ENCODE assay signal across 19 cellular contexts in the genomic region with DNA sequence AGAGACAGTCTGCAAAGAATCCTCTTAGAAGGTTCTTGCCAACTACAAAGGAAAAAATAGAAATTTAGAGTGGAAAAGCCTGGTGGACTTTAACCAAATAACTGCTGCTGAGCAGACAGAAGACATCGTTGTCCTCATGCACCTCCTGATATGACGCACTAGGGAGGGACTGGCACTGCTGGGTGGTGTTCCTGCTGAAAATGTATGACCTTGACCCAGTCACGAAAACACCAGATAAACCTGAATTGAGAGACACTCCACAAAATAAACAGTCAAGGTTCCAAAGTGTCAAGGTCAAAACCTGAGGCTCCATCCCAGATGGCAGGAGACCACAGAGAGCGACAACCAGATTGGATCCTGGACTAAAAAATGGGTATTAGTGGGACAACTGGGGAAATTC.
DNase-seq lines count a peak whose midpoint lies in the region; ATAC-seq and TF ChIP-seq lines count a peak whose summit lies in the region.
"Had no signal": no experiment of that assay in that cellular context is flagged by ENCODE, and none has a peak within 500 bp of the region (broad histone marks: within the 10 kb centered on the region; RNA-seq: fewer than 3 reads in every experiment).

No MANE protein-coding gene starts in this region.

- H3K27ac ChIP-seq in heart left ventricle (peak overlapping the region in 9 of 12 donors; percentile 1 to 90 (median 57)), right atrium auricular region (peak overlapping the region; percentile 13 to 76), testis (peak overlapping the region in 1 of 2 donors; percentile 68)

- intact Hi-C loops in heart left ventricle (cut with DNase I): loop anchor here in 1 of 10 donors (5.0 kb wide), 1 partner anchor 57 kb away; no protein-coding TSS in a partner anchor
- intact Hi-C loops in Right ventricle myocardium inferior (cut with DNase I): no loop called here
- intact Hi-C loops in testis (cut with DNase I; ENCODE audit: low total_unique reads): no loop called here

- H3K4me1 ChIP-seq in heart left ventricle (peaks cover 0 to 48% (median 21%) of the 10 kb centered on the region in 12 donors), right atrium auricular region (peaks cover 0 to 38% of the 10 kb centered on the region in 2 donors), testis (peaks cover 53% of the 10 kb centered on the region)

- DNase-seq in heart left ventricle: no peak
- no peak for DNase-seq in Right ventricle myocardium inferior (ENCODE audit: missing footprints)
- DNase-seq in right atrium auricular region (ENCODE audit: low spot score): no peak
- peak; percentile 59 for DNase-seq in mucosa of gallbladder (ENCODE audit: low spot score)
- DNase-seq in testis: peak; percentile 52
- no peak for DNase-seq in dermis blood vessel endothelial cell
- no peak for DNase-seq in NCI-H1436 (lab: John Stamatoyannopoulos, UW)
- DNase-seq in NCI-H510A treated with DMSO at 0.1 percent for 48 hours (lab: John Stamatoyannopoulos, UW): no peak
- DNase-seq: 8988T, AML-193, C1 segment of cervical spinal cord, Calu3, DMS153, Karpas-422, NCI-H1694 treated with DMSO at 0.1 percent for 48 hours, NCI-H2081 treated with DMSO at 0.1 percent for 48 hours, NCI-H2171 treated with DMSO at 0.1 percent for 48 hours, NCI-H526 had no signal

- H3K4me3 ChIP-seq in heart left ventricle (no peak overlapping the region), right atrium auricular region (no peak overlapping the region), testis (no peak overlapping the region)

- peaks cover 0 to 6% (median 0%) of the 10 kb centered on the region in 9 donors for H3K36me3 ChIP-seq in heart left ventricle
- H3K36me3 ChIP-seq in right atrium auricular region: no peaks in the 10 kb centered on the region
- H3K36me3 ChIP-seq in testis (ENCODE audit: low read depth, missing control alignments): no peaks in the 10 kb centered on the region

- H3K27me3 ChIP-seq in heart left ventricle: no peaks in the 10 kb centered on the region
- H3K27me3 ChIP-seq in right atrium auricular region: no peaks in the 10 kb centered on the region
- no peaks in the 10 kb centered on the region for H3K27me3 ChIP-seq in testis

- peaks cover 0 to 3% (median 0%) of the 10 kb centered on the region in 12 donors for H3K9me3 ChIP-seq in heart left ventricle
- H3K9me3 ChIP-seq in right atrium auricular region: no peaks in the 10 kb centered on the region
- no peaks in the 10 kb centered on the region for H3K9me3 ChIP-seq in testis

- no peak for TF ChIP-seq CTCF in heart left ventricle (IDR thresholded peaks at IDR 0.05)
- no peak for TF ChIP-seq CTCF in right atrium auricular region (IDR thresholded peaks at IDR 0.05)
- TF ChIP-seq CTCF in testis (IDR thresholded peaks at IDR 0.05): no peak

- 59 to 72% (median 60%) methylated on average over 4 of the region's 4 CpGs for WGBS in heart left ventricle, 4 donors
- 30 to 66% methylated on average over 4 of the region's 4 CpGs for WGBS in testis, 2 donors

- ATAC-seq in heart left ventricle (peak in 1 of 4 donors; percentile 13), Right ventricle myocardium inferior (no peak)
- ATAC-seq: HCT116 had no signal

- TF ChIP-seq POLR2A in heart left ventricle (IDR thresholded peaks at IDR 0.05): no peak
- TF ChIP-seq POLR2A in testis (IDR thresholded peaks at IDR 0.05): no peak

Comparison
In these comparisons a context has a peak if more than half of its experiments do, and no peak if none do; other contexts are left out.
1. DNase-seq: peak in mucosa of gallbladder (single experiment) and testis (single experiment); none in heart left ventricle (0 of 5), Right ventricle myocardium inferior (single experiment), right atrium auricular region (single experiment), dermis blood vessel endothelial cell (single experiment), NCI-H1436 (single experiment) and NCI-H510A treated with DMSO at 0.1 percent for 48 hours (single experiment).